Comparison of ENCODE assay signal across 1 cellular context in the genomic region with DNA sequence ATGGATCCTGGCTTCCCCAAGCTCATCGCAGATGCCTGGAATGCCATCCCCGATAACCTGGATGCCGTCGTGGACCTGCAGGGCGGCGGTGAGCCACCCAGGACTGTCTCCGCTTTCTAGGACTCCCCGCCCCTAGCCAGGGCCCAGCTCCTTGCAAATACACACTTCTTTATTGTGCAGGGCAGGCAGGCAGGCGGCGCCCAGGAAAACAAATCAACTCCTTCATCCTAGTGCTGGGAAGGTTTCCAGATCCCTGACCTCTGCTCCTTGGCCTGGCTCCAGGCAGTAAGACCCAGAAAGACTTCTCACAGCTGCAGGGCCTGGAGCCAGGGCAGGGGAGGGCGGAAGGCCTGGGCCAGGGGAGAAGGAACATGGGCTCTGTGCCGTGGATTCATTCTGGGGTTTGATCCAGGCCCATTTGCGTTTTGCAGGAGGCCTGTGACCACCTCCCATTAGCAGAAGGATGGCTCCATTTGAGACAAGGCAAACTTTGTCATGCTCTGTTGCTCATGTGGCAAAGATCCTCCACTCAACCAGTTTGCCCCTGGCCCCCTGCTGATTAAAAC.
TF ChIP-seq lines count a peak whose summit lies in the region.

No MANE protein-coding gene starts in this region.

TF ChIP-seq in HEK293, 187 proteins besides CTCF, POLR2A, EP300 and RAD21 (continued from another document):
- no peak for TF ChIP-seq ZNF2 (tag by site-specific recombination; IDR thresholded peaks at IDR 0.05)
- no peak for TF ChIP-seq ZNF776 (tag by site-specific recombination; IDR thresholded peaks at IDR 0.05; ENCODE audit: borderline replicate concordance)
- TF ChIP-seq, protein P1, sequence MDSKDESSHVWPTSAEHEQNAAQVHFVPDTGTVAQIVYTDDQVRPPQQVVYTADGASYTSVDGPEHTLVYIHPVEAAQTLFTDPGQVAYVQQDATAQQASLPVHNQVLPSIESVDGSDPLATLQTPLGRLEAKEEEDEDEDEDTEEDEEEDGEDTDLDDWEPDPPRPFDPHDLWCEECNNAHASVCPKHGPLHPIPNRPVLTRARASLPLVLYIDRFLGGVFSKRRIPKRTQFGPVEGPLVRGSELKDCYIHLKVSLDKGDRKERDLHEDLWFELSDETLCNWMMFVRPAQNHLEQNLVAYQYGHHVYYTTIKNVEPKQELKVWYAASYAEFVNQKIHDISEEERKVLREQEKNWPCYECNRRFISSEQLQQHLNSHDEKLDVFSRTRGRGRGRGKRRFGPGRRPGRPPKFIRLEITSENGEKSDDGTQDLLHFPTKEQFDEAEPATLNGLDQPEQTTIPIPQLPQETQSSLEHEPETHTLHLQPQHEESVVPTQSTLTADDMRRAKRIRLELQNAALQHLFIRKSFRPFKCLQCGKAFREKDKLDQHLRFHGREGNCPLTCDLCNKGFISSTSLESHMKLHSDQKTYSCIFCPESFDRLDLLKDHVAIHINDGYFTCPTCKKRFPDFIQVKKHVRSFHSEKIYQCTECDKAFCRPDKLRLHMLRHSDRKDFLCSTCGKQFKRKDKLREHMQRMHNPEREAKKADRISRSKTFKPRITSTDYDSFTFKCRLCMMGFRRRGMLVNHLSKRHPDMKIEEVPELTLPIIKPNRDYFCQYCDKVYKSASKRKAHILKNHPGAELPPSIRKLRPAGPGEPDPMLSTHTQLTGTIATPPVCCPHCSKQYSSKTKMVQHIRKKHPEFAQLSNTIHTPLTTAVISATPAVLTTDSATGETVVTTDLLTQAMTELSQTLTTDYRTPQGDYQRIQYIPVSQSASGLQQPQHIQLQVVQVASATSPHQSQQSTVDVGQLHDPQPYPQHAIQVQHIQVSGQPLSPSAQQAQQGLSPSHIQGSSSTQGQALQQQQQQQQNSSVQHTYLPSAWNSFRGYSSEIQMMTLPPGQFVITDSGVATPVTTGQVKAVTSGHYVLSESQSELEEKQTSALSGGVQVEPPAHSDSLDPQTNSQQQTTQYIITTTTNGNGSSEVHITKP (tag by site-specific recombination; IDR thresholded peaks at IDR 0.05), result 0 out of 2 replicates have a peak, but pooled peaks have one; percentile 45
- no peak for TF ChIP-seq ZNF133 (tag by site-specific recombination; IDR thresholded peaks at IDR 0.05)
- TF ChIP-seq OVOL3 (tag by site-specific recombination; IDR thresholded peaks at IDR 0.05), result no peak
- no peak for TF ChIP-seq ZNF473 (tag by site-specific recombination; IDR thresholded peaks at IDR 0.05)
- peak; percentile 89 for TF ChIP-seq OSR2 (tag by site-specific recombination; IDR thresholded peaks at IDR 0.05)
- TF ChIP-seq BCL11B (tag by site-specific recombination; IDR thresholded peaks at IDR 0.05; ENCODE audit: low read depth), result no peak
- peak; percentile 28 for TF ChIP-seq SP7 (tag by site-specific recombination; IDR thresholded peaks at IDR 0.05)
- no peak for TF ChIP-seq SP2 (tag by site-specific recombination; IDR thresholded peaks at IDR 0.05)
- no peak for TF ChIP-seq YY2 (tag by site-specific recombination; IDR thresholded peaks at IDR 0.05)
- TF ChIP-seq ZNF747 (tag by site-specific recombination; IDR thresholded peaks at IDR 0.05), result no peak
- no peak for TF ChIP-seq ZNF48 (tag by site-specific recombination; IDR thresholded peaks at IDR 0.05)
- no peak for TF ChIP-seq ZNF707 (tag by site-specific recombination; IDR thresholded peaks at IDR 0.05)
- TF ChIP-seq TRIM28 (IDR thresholded peaks at IDR 0.05; ENCODE audit: borderline replicate concordance, low read length), result no peak
- 0 out of 2 replicates have a peak, but pooled peaks have one; percentile 13 for TF ChIP-seq ZXDB (tag by site-specific recombination; IDR thresholded peaks at IDR 0.05)
- peak; percentile 30; the same call in 1 of the 2 replicates for TF ChIP-seq FEZF1 (tag by site-specific recombination; IDR thresholded peaks at IDR 0.05)
- TF ChIP-seq, protein P2, sequence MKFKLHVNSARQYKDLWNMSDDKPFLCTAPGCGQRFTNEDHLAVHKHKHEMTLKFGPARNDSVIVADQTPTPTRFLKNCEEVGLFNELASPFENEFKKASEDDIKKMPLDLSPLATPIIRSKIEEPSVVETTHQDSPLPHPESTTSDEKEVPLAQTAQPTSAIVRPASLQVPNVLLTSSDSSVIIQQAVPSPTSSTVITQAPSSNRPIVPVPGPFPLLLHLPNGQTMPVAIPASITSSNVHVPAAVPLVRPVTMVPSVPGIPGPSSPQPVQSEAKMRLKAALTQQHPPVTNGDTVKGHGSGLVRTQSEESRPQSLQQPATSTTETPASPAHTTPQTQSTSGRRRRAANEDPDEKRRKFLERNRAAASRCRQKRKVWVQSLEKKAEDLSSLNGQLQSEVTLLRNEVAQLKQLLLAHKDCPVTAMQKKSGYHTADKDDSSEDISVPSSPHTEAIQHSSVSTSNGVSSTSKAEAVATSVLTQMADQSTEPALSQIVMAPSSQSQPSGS (tag by site-specific recombination; IDR thresholded peaks at IDR 0.05; ENCODE audit: low read depth), result no peak
- TF ChIP-seq ZNF621 (tag by site-specific recombination; IDR thresholded peaks at IDR 0.05), result no peak
- TF ChIP-seq ZNF792 (tag by site-specific recombination; IDR thresholded peaks at IDR 0.05), result no peak
- no peak for TF ChIP-seq ZNF18 (tag by site-specific recombination; IDR thresholded peaks at IDR 0.05)
- no peak for TF ChIP-seq ZNF175 (tag by site-specific recombination; IDR thresholded peaks at IDR 0.05)
- TF ChIP-seq KLF1 (tag by site-specific recombination; IDR thresholded peaks at IDR 0.05), result peak; percentile 28; the same call in 1 of the 2 replicates
- no peak for TF ChIP-seq SETDB1 (IDR thresholded peaks at IDR 0.05; ENCODE audit: insufficient read length, low read length)
- TF ChIP-seq ZSCAN4 (tag by site-specific recombination; IDR thresholded peaks at IDR 0.05), result no peak
- TF ChIP-seq REST (tag by site-specific recombination; IDR thresholded peaks at IDR 0.05), result no peak
- TF ChIP-seq ZNF202 (tag by site-specific recombination; IDR thresholded peaks at IDR 0.05; ENCODE audit: borderline replicate concordance), result no peak
- TF ChIP-seq, protein P3, sequence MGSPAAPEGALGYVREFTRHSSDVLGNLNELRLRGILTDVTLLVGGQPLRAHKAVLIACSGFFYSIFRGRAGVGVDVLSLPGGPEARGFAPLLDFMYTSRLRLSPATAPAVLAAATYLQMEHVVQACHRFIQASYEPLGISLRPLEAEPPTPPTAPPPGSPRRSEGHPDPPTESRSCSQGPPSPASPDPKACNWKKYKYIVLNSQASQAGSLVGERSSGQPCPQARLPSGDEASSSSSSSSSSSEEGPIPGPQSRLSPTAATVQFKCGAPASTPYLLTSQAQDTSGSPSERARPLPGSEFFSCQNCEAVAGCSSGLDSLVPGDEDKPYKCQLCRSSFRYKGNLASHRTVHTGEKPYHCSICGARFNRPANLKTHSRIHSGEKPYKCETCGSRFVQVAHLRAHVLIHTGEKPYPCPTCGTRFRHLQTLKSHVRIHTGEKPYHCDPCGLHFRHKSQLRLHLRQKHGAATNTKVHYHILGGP (tag by site-specific recombination; IDR thresholded peaks at IDR 0.05), result 0 out of 2 replicates have a peak, but pooled peaks have one; percentile 21
- no peak for TF ChIP-seq ZNF169 (tag by site-specific recombination; IDR thresholded peaks at IDR 0.05)
- no peak for TF ChIP-seq KLF9 (tag by site-specific recombination; IDR thresholded peaks at IDR 0.05; ENCODE audit: low read depth)
- TF ChIP-seq ZBTB20 (tag by site-specific recombination; IDR thresholded peaks at IDR 0.05), result peak; percentile 51
- no peak for TF ChIP-seq ZNF362 (tag by site-specific recombination; IDR thresholded peaks at IDR 0.05)
- TF ChIP-seq ZNF843 (tag by site-specific recombination; IDR thresholded peaks at IDR 0.05), result no peak
- no peak for TF ChIP-seq HOXC10 (CRISPR knock-in tag; IDR thresholded peaks at IDR 0.05)
- no peak for TF ChIP-seq ZNF114 (tag by site-specific recombination; IDR thresholded peaks at IDR 0.05)
- no peak for TF ChIP-seq ZNF37A (tag by site-specific recombination; IDR thresholded peaks at IDR 0.05)
- no peak for TF ChIP-seq ZSCAN30 (tag by site-specific recombination; IDR thresholded peaks at IDR 0.05)
- TF ChIP-seq PRDM1 (tag by site-specific recombination; IDR thresholded peaks at IDR 0.05), result no peak
- peak; percentile 53 for TF ChIP-seq GLIS1 (tag by site-specific recombination; IDR thresholded peaks at IDR 0.05)
